Comparison of ENCODE assay signal across 8 cellular contexts in genomic region chr15:83248151-83248851, GRCh38. TPM values are rescaled to one million over a fixed set of nuclear protein-coding genes. Genes with fewer than 3 reads are reported as not detected.
A peak's percentile ranks its signal among the peaks of the same experiment; 100 is the strongest.
DNase-seq lines count a peak whose midpoint lies in the region; ATAC-seq and TF ChIP-seq lines count a peak whose summit lies in the region.

No MANE protein-coding gene starts in this region.

- no peak overlapping the region for H3K27ac Mint-ChIP-seq in activated B cell treated with CpG ODN at 0.5 μM for 24 hours
- no peak overlapping the region for H3K27ac Mint-ChIP-seq in glutamatergic neuron (ENCODE audit: unreplicated experiment)

- H3K36me3 ChIP-seq in prostate gland: no peaks in the 10 kb centered on the region

- H3K27ac ChIP-seq in C4-2B (no peak overlapping the region), prostate gland (no peak overlapping the region)

- H3K27me3 Mint-ChIP-seq in activated B cell treated with CpG ODN at 0.5 μM for 24 hours: peaks cover 29% of the 10 kb centered on the region
- H3K27me3 Mint-ChIP-seq in glutamatergic neuron (ENCODE audit: unreplicated experiment): peaks cover 5% of the 10 kb centered on the region

- TF ChIP-seq CTCF in C4-2B (conservative IDR thresholded peaks at IDR 0.05) (peak; percentile 93), GM12873 (IDR thresholded peaks at IDR 0.05; ENCODE audit: insufficient read depth, low read depth, low read length, missing control alignments) (peak; percentile 77), activated B cell treated with CpG ODN at 0.5 μM for 24 hours (IDR thresholded peaks at IDR 0.05) (peak; percentile 77), glutamatergic neuron (IDR thresholded peaks at IDR 0.05; ENCODE audit: partially characterized antibody, unreplicated experiment) (peak; percentile 99), prostate gland (IDR thresholded peaks at IDR 0.05) (peak; percentile 87 to 94 (median 93))

- DNase-seq in NCI-H146 treated with DMSO at 0.1 percent for 48 hours (lab: John Stamatoyannopoulos, UW; ENCODE audit: unreplicated experiment): peak; percentile 2
- DNase-seq in activated B cell treated with CpG ODN at 0.5 μM for 24 hours: no peak
- DNase-seq in glutamatergic neuron: no peak
- DNase-seq in prostate gland (ENCODE audit: low spot score): peak; percentile 53
- no peak for DNase-seq in cortex of kidney (lab: John Stamatoyannopoulos, UW)

- H3K9me3 Mint-ChIP-seq in activated B cell treated with CpG ODN at 0.5 μM for 24 hours (peaks cover 4% of the 10 kb centered on the region), glutamatergic neuron (ENCODE audit: unreplicated experiment) (peaks cover 5% of the 10 kb centered on the region)

- intact Hi-C loops in activated B cell treated with CpG ODN at 0.5 μM for 24 hours (cut with micrococcal nuclease): loop anchor here (1.0 kb wide), 1 partner anchor 324 kb away; no protein-coding TSS in a partner anchor
- intact Hi-C loops in prostate gland (cut with DNase I): loop anchor here (5.0 to 10.0 kb wide), 2 partner anchors 186 to 309 kb away; no protein-coding TSS in a partner anchor

- no peaks in the 10 kb centered on the region for H3K27me3 ChIP-seq in prostate gland (replicated peaks; ENCODE audit: insufficient read depth)

- TF ChIP-seq POLR2A in prostate gland (IDR thresholded peaks at IDR 0.05): no peak

- no peak overlapping the region for H3K4me3 Mint-ChIP-seq in activated B cell treated with CpG ODN at 0.5 μM for 24 hours
- no peak overlapping the region for H3K4me3 Mint-ChIP-seq in glutamatergic neuron (ENCODE audit: unreplicated experiment)

- CTCF ChIA-PET in activated B cell treated with CpG ODN at 0.5 μM for 24 hours (lab: Charles Lee): interaction anchor here (0.8 to 1.5 kb wide), 6 partner anchors 13 to 314 kb away, joined by 3 to 7 read pairs (median 4); no protein-coding TSS in a partner anchor

- 33% methylated on average over 10 of the region's 10 CpGs for WGBS in prostate gland

- no peaks in the 10 kb centered on the region for H3K9me3 ChIP-seq in prostate gland

- ATAC-seq in activated B cell treated with CpG ODN at 0.5 μM for 24 hours (ENCODE audit: low read depth) (no peak), HG02938 (IDR thresholded peaks at IDR 0.05; ENCODE audit: unreplicated experiment) (no peak)

- H3K4me1 Mint-ChIP-seq in activated B cell treated with CpG ODN at 0.5 μM for 24 hours: no peaks in the 10 kb centered on the region
- H3K4me1 Mint-ChIP-seq in glutamatergic neuron (ENCODE audit: low read depth, unreplicated experiment): no peaks in the 10 kb centered on the region

- H3K4me3 ChIP-seq in prostate gland: no peak overlapping the region

- no peaks in the 10 kb centered on the region for H3K4me1 ChIP-seq in prostate gland (replicated peaks)

- POLR2A ChIA-PET in activated B cell treated with CpG ODN at 0.5 μM for 24 hours (lab: Charles Lee): no interaction called here

- H3K36me3 Mint-ChIP-seq in activated B cell treated with CpG ODN at 0.5 μM for 24 hours (ENCODE audit: low read depth) (no peaks in the 10 kb centered on the region), glutamatergic neuron (ENCODE audit: unreplicated experiment) (no peaks in the 10 kb centered on the region)

RNA-seq across cellular contexts. Expression of gene BNC1, which starts 36.2 kb away (rescaled TPM):
- total RNA-seq in activated B cell treated with CpG ODN at 0.5 μM for 24 hours: not detected in 2 replicates
- total RNA-seq in glutamatergic neuron (ENCODE audit: unreplicated experiment): 1.1 TPM
- 10 to 100 TPM in 1 of 2 donors, under 1 TPM in 1; 0.27 to 11.0 TPM for total RNA-seq in prostate gland

RNA-seq across cellular contexts. Expression of gene HDGFL3, which starts 40.7 kb away (rescaled TPM):
- total RNA-seq in activated B cell treated with CpG ODN at 0.5 μM for 24 hours: 1.8 and 3.5 TPM in 2 replicates
- total RNA-seq in glutamatergic neuron (ENCODE audit: unreplicated experiment): 130 TPM
- total RNA-seq in prostate gland: 10 to 100 TPM; 19.4 to 55.4 TPM

Comparison
In these comparisons a context has a peak if more than half of its experiments do, and no peak if none do; other contexts are left out.
1. DNase-seq: peak in NCI-H146 treated with DMSO at 0.1 percent for 48 hours (single experiment) and prostate gland (single experiment); none in activated B cell treated with CpG ODN at 0.5 μM for 24 hours (single experiment), glutamatergic neuron (single experiment) and cortex of kidney (single experiment).
2. Peak in every context shown above with its lines, with median percentiles within 50 percentile points of each other: CTCF ChIP-seq.